Comparison of ENCODE assay signal across 1 cellular context in the genomic region with DNA sequence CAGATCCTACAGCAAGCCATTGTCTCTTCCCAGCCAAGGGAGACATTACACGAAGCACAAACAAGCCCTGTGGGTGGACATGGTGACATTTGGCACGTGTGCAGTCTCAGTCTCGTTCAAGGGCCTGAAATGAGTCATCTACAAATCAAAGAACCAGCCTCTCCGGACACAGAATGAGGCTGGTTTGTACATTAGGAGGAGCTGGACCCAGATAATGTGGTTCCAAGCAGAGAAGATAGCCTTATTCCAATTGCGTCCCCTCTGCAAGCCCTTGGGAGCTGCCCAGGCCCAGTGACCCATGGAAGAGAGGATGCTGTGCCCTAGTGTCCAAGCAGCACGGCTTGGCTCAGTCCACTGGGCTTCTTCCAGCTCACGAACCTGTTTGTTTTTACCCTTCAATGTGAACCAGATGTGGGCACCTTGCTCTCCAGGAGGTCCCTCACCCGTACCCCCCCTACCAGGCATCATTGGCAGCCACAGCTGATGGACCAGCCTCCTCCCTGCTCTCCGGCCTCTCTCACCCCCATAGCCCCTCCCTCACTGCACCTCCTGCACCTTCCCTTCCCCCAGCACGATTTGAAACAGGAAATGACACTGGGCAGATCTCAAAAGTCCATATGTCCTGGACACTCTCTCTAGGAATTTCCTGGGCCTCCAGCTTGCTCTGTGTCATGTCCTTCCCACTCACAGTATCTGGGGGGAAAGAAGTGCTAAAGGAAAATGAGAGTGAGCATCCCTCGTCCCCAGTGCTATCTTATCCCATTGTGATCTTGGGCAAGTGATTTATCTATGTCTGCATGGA.
TF ChIP-seq lines count a peak whose summit lies in the region.

No MANE protein-coding gene starts in this region.

TF ChIP-seq in HCT116, 20 proteins besides CTCF, POLR2A, EP300 and RAD21 (continued from another document):
- TF ChIP-seq REST (IDR thresholded peaks at IDR 0.05; ENCODE audit: low read depth): no peak
- TF ChIP-seq POLR2AphosphoS5 (IDR thresholded peaks at IDR 0.05; ENCODE audit: low read depth, low read length): no peak
- TF ChIP-seq YY1 (IDR thresholded peaks at IDR 0.05; ENCODE audit: extremely low read depth, insufficient replicate concordance, low read depth, low read length): no peak
- no peak for TF ChIP-seq EZH2phosphoT487 (IDR thresholded peaks at IDR 0.05; ENCODE audit: borderline replicate concordance)
- TF ChIP-seq SP1 (IDR thresholded peaks at IDR 0.05; ENCODE audit: low read depth): no peak
- TF ChIP-seq FOSL1 (IDR thresholded peaks at IDR 0.05; ENCODE audit: low read depth): no peak
